ENCODE assay signal across 8 cellular contexts in genomic region chr10:23094786-23095403, GRCh38. TPM values are rescaled to one million over a fixed set of nuclear protein-coding genes. Genes with fewer than 3 reads are reported as not detected.
DNase-seq lines count a peak whose midpoint lies in the region; ATAC-seq and TF ChIP-seq lines count a peak whose summit lies in the region.

No MANE protein-coding gene starts in this region.

- H3K36me3 Mint-ChIP-seq in WTC11 = peaks cover 14% of the 10 kb centered on the region

- peaks cover 29% of the 10 kb centered on the region for H3K4me1 Mint-ChIP-seq in WTC11

- POLR2A ChIA-PET in WTC11 (lab: Charles Lee) = no interaction called here

- in situ Hi-C loops in HAP-1 (cut with MboI; ENCODE audit: low sequenced_read_pairs) = no loop called here

- H3K27me3 ChIP-seq in HAP-1 (ENCODE audit: low read depth) = no peaks in the 10 kb centered on the region; the same call in 1 of the 2 replicates

- no peaks in the 10 kb centered on the region; the same call in none of the 2 replicates for H3K9me3 ChIP-seq in HAP-1

- peak overlapping the region; percentile 54 for H3K4me3 ChIP-seq in HAP-1
- H3K4me3 ChIP-seq in fibroblast of the aortic adventitia (ENCODE audit: low read depth, low read length) = peak overlapping the region; percentile 52
- peak overlapping the region in 5 of 7 experiments; percentile 76 to 96 (median 84) for H3K4me3 ChIP-seq in skin epidermis

- no peak for DNase-seq in HAP-1 (ENCODE audit: low spot score in 2 of 2)
- DNase-seq in WTC11 (ENCODE audit: low spot score) = no peak
- no peak for DNase-seq in fibroblast of the aortic adventitia (ENCODE audit: low read depth)
- DNase-seq in stimulated activated CD4-positive, alpha-beta T cell treated with anti-CD3 and anti-CD28 coated beads, Interleukin-15, amount 100 ng/mL, for 24 hours = no peak
- no peak for DNase-seq in LoVo (ENCODE audit: low spot score)
- DNase-seq in HuH-7 (ENCODE audit: low spot score) = no peak

- peaks cover 46% of the 10 kb centered on the region for H3K9me3 Mint-ChIP-seq in WTC11

- TF ChIP-seq CTCF in WTC11 (IDR thresholded peaks at IDR 0.05) (no peak), fibroblast of the aortic adventitia (IDR thresholded peaks at IDR 0.05; ENCODE audit: insufficient read depth, low read length) (no peak)

- no peaks in the 10 kb centered on the region for H3K36me3 ChIP-seq in HAP-1 (replicated peaks)

- H3K4me3 Mint-ChIP-seq in WTC11 = peak overlapping the region; percentile 48

- H3K27ac Mint-ChIP-seq in WTC11 = no peak overlapping the region

- CTCF ChIA-PET in WTC11 (lab: Charles Lee) = interaction anchor here (0.6 kb wide), 1 partner anchor 98 kb away, joined by 3 read pairs; no protein-coding TSS in a partner anchor

- H3K27ac ChIP-seq in skin epidermis = peak overlapping the region in 13 of 21 experiments; percentile 84 to 97 (median 94)

- ATAC-seq in WTC11 (no peak), HG02623 (IDR thresholded peaks at IDR 0.05; ENCODE audit: unreplicated experiment) (no peak)

- no peaks in the 10 kb centered on the region for H3K27me3 Mint-ChIP-seq in WTC11 (ENCODE audit: low read depth)

- peaks cover 13% of the 10 kb centered on the region for H3K4me1 ChIP-seq in HAP-1

TF ChIP-seq in WTC11, 78 proteins besides CTCF, POLR2A, EP300 and RAD21:
- no peak for TF ChIP-seq NR1H2 (CRISPR knock-in tag; IDR thresholded peaks at IDR 0.05)
- no peak for TF ChIP-seq NFE2L1 (CRISPR knock-in tag; IDR thresholded peaks at IDR 0.05)
- no peak for TF ChIP-seq NFYB (CRISPR knock-in tag; conservative IDR thresholded peaks at IDR 0.05; ENCODE audit: low read depth)
- TF ChIP-seq, protein P1, sequence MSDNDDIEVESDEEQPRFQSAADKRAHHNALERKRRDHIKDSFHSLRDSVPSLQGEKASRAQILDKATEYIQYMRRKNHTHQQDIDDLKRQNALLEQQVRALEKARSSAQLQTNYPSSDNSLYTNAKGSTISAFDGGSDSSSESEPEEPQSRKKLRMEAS (CRISPR knock-in tag; IDR thresholded peaks at IDR 0.05) = no peak
- TF ChIP-seq, protein P2, sequence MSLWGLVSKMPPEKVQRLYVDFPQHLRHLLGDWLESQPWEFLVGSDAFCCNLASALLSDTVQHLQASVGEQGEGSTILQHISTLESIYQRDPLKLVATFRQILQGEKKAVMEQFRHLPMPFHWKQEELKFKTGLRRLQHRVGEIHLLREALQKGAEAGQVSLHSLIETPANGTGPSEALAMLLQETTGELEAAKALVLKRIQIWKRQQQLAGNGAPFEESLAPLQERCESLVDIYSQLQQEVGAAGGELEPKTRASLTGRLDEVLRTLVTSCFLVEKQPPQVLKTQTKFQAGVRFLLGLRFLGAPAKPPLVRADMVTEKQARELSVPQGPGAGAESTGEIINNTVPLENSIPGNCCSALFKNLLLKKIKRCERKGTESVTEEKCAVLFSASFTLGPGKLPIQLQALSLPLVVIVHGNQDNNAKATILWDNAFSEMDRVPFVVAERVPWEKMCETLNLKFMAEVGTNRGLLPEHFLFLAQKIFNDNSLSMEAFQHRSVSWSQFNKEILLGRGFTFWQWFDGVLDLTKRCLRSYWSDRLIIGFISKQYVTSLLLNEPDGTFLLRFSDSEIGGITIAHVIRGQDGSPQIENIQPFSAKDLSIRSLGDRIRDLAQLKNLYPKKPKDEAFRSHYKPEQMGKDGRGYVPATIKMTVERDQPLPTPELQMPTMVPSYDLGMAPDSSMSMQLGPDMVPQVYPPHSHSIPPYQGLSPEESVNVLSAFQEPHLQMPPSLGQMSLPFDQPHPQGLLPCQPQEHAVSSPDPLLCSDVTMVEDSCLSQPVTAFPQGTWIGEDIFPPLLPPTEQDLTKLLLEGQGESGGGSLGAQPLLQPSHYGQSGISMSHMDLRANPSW (CRISPR knock-in tag; conservative IDR thresholded peaks at IDR 0.05; ENCODE audit: low read depth) = no peak
- TF ChIP-seq ZBTB21 (CRISPR knock-in tag; IDR thresholded peaks at IDR 0.05; ENCODE audit: borderline replicate concordance) = no peak
- TF ChIP-seq ZSCAN18 (CRISPR knock-in tag; IDR thresholded peaks at IDR 0.05) = no peak
- no peak for TF ChIP-seq GRHL2 (CRISPR knock-in tag; IDR thresholded peaks at IDR 0.05; ENCODE audit: insufficient replicate concordance, severe bottlenecking)
- no peak for TF ChIP-seq ZNF121 (CRISPR knock-in tag; IDR thresholded peaks at IDR 0.05)

RNA-seq across cellular contexts. Expression of gene MSRB2, which starts 0.5 kb away (rescaled TPM):
- total RNA-seq in WTC11 (2021) (9.6 to 15.0 TPM (median 14.1 TPM) in 3 replicates), fibroblast of the aortic adventitia (ENCODE audit: low replicate concordance) (7.3 and 12.0 TPM in 2 replicates)
